ENCODE assay signal across 1 cellular context in the genomic region with DNA sequence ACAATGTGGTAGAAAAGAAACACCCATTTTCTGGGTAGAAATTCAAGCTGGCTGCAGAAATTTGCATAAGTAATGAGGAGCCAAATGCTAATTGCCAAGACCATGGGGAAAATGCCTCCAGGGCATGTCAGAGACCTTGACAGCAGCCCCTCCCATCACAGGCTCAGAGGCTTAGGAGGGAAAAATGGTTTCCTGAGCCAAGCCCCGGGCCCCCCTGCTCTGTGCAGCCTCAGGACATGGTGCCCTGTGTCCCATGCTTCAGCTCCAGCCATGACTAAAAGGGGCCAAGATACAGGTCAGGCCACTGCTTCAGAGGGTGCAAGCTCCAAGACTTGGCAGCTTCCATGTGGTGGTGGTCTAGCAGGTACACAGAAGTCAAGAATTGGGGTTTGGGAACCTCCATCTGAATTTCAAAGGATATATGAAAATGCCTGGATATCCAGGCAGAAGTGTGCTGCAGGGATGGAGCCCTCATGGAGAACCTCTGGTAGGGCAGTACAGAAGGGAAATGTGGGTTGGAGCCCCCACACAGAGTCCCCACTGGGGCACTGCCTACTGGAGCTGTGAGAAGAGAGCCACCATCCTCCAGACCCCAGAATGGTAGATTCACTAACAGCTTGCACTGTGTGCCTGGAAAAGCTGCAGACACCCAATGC.
TF ChIP-seq lines count a peak whose summit lies in the region.

No MANE protein-coding gene starts in this region.

TF ChIP-seq in HEK293, 187 proteins besides CTCF, POLR2A, EP300 and RAD21 (continued from another document):
- peak; percentile 91 for TF ChIP-seq ZNF585B (tag by site-specific recombination; IDR thresholded peaks at IDR 0.05)
